ENCODE assay signal across 1 cellular context in the genomic region with DNA sequence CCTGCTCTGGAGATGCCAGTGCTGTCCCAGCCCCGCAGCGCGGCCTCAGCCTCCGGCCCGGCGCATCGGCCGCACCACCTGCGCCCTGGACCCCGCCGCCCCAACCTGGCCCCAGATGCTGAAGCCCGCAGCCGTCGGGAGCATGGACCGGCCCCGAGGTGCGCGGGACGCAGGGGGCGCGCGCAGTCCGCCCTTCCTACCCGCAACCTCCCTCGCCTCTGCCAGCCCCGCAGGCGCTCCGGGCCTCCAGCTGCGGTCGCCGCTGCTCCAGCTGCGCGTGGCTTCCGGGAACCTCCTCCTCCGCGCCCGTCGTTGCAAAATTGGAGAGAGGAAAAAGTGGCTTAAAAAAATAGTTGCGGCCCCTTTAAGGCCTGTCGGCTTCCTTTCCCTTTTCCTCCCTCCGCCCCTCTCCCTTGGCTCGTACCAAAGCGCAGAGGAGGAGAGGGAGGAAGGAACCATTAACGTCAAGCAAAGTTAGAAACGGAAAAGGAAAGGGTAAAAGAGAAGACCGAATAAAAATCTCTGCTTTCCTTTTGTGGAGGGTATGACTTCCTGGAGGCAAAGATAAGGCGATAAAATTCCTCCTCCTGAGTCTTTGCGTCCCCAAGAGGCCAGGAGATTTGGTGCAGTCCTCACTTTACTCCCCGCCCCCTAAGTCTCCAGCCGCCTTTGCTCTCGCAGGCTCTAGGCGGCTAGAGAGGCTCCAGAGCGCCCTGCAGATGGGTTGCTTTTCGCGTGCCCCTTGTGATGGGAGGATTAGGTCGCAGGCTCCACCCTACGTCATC.
TF ChIP-seq lines count a peak whose summit lies in the region.

A gene with protein sequence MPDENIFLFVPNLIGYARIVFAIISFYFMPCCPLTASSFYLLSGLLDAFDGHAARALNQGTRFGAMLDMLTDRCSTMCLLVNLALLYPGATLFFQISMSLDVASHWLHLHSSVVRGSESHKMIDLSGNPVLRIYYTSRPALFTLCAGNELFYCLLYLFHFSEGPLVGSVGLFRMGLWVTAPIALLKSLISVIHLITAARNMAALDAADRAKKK (minus strand): TSS at position 343 of the 785 bp plus-strand sequence. CDS start 369 bp downstream, outside the sequence.

TF ChIP-seq in WTC11, 78 proteins besides CTCF, POLR2A, EP300 and RAD21 (continued from another document):
- TF ChIP-seq, protein P1, sequence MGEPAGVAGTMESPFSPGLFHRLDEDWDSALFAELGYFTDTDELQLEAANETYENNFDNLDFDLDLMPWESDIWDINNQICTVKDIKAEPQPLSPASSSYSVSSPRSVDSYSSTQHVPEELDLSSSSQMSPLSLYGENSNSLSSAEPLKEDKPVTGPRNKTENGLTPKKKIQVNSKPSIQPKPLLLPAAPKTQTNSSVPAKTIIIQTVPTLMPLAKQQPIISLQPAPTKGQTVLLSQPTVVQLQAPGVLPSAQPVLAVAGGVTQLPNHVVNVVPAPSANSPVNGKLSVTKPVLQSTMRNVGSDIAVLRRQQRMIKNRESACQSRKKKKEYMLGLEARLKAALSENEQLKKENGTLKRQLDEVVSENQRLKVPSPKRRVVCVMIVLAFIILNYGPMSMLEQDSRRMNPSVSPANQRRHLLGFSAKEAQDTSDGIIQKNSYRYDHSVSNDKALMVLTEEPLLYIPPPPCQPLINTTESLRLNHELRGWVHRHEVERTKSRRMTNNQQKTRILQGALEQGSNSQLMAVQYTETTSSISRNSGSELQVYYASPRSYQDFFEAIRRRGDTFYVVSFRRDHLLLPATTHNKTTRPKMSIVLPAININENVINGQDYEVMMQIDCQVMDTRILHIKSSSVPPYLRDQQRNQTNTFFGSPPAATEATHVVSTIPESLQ (CRISPR knock-in tag; IDR thresholded peaks at IDR 0.05) = no peak
- TF ChIP-seq FOXK1 (CRISPR knock-in tag; IDR thresholded peaks at IDR 0.05) = 0 out of 2 replicates have a peak, but pooled peaks have one; percentile 41
- TF ChIP-seq, protein P2, sequence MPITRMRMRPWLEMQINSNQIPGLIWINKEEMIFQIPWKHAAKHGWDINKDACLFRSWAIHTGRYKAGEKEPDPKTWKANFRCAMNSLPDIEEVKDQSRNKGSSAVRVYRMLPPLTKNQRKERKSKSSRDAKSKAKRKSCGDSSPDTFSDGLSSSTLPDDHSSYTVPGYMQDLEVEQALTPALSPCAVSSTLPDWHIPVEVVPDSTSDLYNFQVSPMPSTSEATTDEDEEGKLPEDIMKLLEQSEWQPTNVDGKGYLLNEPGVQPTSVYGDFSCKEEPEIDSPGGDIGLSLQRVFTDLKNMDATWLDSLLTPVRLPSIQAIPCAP (CRISPR knock-in tag; IDR thresholded peaks at IDR 0.05) = no peak
- TF ChIP-seq IRF2 (CRISPR knock-in tag; IDR thresholded peaks at IDR 0.05; ENCODE audit: borderline replicate concordance, low read depth) = no peak
- TF ChIP-seq PRRX2 (CRISPR knock-in tag; IDR thresholded peaks at IDR 0.05) = no peak
- TF ChIP-seq ETV6 (CRISPR knock-in tag; IDR thresholded peaks at IDR 0.05) = peak; percentile 18
- no peak for TF ChIP-seq ZNF416 (CRISPR knock-in tag; IDR thresholded peaks at IDR 0.05)
- no peak for TF ChIP-seq NFATC4 (CRISPR knock-in tag; IDR thresholded peaks at IDR 0.05)
- TF ChIP-seq, protein P3, sequence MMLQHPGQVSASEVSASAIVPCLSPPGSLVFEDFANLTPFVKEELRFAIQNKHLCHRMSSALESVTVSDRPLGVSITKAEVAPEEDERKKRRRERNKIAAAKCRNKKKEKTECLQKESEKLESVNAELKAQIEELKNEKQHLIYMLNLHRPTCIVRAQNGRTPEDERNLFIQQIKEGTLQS (CRISPR knock-in tag; conservative IDR thresholded peaks at IDR 0.05) = no peak
